8 cellular contexts compared by ENCODE assay signal in the genomic region with DNA sequence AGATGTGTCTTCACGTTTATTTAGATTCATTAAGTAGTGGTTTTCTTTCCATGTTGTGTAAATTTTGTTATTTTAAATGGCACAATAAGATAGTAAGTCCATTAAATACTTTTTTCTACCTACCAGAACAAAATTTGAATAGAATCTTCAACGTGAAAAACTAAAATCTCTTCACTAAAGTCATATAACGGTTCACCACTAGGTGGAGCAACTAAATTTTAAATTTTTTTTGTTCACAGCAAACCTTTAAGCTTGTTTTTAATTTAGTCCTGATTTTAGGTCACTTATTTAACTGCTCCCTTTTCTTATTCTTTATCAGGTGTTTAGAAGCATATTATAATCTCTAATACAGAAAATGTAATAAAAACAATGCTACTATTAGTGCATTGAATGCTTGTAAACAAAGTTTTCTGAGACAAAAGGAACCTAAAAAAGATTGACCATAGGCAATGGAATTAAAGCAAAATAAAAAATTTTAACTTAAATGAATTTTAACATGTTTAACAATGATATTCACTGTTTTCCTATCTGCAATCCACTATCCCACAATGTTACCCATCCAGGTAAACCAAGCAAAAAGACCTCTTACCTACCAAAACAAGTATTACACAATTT. TPM values are rescaled to one million over a fixed set of nuclear protein-coding genes. Genes with fewer than 3 reads are reported as not detected.
DNase-seq lines count a peak whose midpoint lies in the region; ATAC-seq, FAIRE-seq and TF ChIP-seq lines count a peak whose summit lies in the region.

No MANE protein-coding gene starts in this region.

- H3K36me3 Mint-ChIP-seq in CD4-positive, alpha-beta memory T cell: no peaks in the 10 kb centered on the region
- H3K36me3 Mint-ChIP-seq in astrocyte (ENCODE audit: low read depth, unreplicated experiment): no peaks in the 10 kb centered on the region

- no peaks in the 10 kb centered on the region for H3K9me3 ChIP-seq in CD4-positive, alpha-beta memory T cell (ENCODE audit: control insufficient read depth in 1 of 2, low read length in 2 of 2)
- no peaks in the 10 kb centered on the region for H3K9me3 ChIP-seq in astrocyte (ENCODE audit: insufficient read depth, low read depth, low read length)

- peaks cover 0 to 4% of the 10 kb centered on the region in 2 donors for H3K27me3 Mint-ChIP-seq in CD4-positive, alpha-beta memory T cell
- no peaks in the 10 kb centered on the region for H3K27me3 Mint-ChIP-seq in astrocyte (ENCODE audit: low read depth, unreplicated experiment)

- H3K4me3 ChIP-seq in CD4-positive, alpha-beta memory T cell (ENCODE audit: low read length in 2 of 2): no peak overlapping the region
- no peak overlapping the region for H3K4me3 ChIP-seq in astrocyte (ENCODE audit: insufficient read depth, low read depth, low read length)

- H2AFZ ChIP-seq in astrocyte (ENCODE audit: low read depth, low read length): no peak overlapping the region

- intact Hi-C loops in CD4-positive, alpha-beta memory T cell (cut with micrococcal nuclease): loop anchor here (1.0 to 10.0 kb wide), 5 partner anchors 29 to 222 kb away; a partner anchor contains a TSS

- peaks cover 5% of the 10 kb centered on the region for H3K4me1 ChIP-seq in CD4-positive, alpha-beta memory T cell (ENCODE audit: insufficient read depth, low read length)
- no peaks in the 10 kb centered on the region for H3K4me1 ChIP-seq in astrocyte (ENCODE audit: insufficient read depth, low read length)

- peak in 4 of 5 donors; percentile 27 to 34 (median 30) for DNase-seq in CD4-positive, alpha-beta memory T cell
- DNase-seq in KBM-7 (peak; percentile 45), astrocyte (ENCODE audit: low read depth) (peak; percentile 9), left lobe of liver (ENCODE audit: low spot score) (no peak)
- no peak for DNase-seq in activated effector memory CD4-positive, alpha-beta T cell treated with anti-CD3 and anti-CD28 coated beads, Interleukin-2, amount 50 U/mL, for 16 hours

- POLR2A ChIA-PET in CD4-positive, alpha-beta memory T cell (lab: Charles Lee; ENCODE audit: partially characterized antibody): no interaction called here

- H3K4me3 Mint-ChIP-seq in CD4-positive, alpha-beta memory T cell: no peak overlapping the region
- no peak overlapping the region for H3K4me3 Mint-ChIP-seq in astrocyte (ENCODE audit: unreplicated experiment)

- peaks cover 2 to 8% (median 6%) of the 10 kb centered on the region in 4 donors for H3K4me1 Mint-ChIP-seq in CD4-positive, alpha-beta memory T cell
- H3K4me1 Mint-ChIP-seq in astrocyte (ENCODE audit: low read depth, unreplicated experiment): peaks cover under 1% of the 10 kb centered on the region

- no peaks in the 10 kb centered on the region for H3K9me3 Mint-ChIP-seq in CD4-positive, alpha-beta memory T cell
- no peaks in the 10 kb centered on the region for H3K9me3 Mint-ChIP-seq in astrocyte (ENCODE audit: unreplicated experiment)

- in situ Hi-C loops in KBM-7 (cut with MboI; ENCODE audit: low pct_unique_long_range_greater_than_20kb, low sequenced_read_pairs): no loop called here

- CTCF ChIA-PET in CD4-positive, alpha-beta memory T cell (lab: Charles Lee; ENCODE audit: partially characterized antibody): interaction anchor here (1.0 to 7.2 kb wide), 7 partner anchors 8 to 220 kb away, joined by 3 to 73 read pairs (median 8); a partner anchor contains a TSS

- H4K20me1 ChIP-seq in astrocyte (ENCODE audit: insufficient read depth, low read length): no peaks in the 10 kb centered on the region

- H3K9ac ChIP-seq in astrocyte (ENCODE audit: low read length): no peak overlapping the region

- peak overlapping the region in 1 of 7 donors; percentile 14 for H3K27ac Mint-ChIP-seq in CD4-positive, alpha-beta memory T cell
- no peak overlapping the region for H3K27ac Mint-ChIP-seq in astrocyte (ENCODE audit: unreplicated experiment)

- no peaks in the 10 kb centered on the region for H3K36me3 ChIP-seq in CD4-positive, alpha-beta memory T cell (ENCODE audit: insufficient read depth, low read length)
- H3K36me3 ChIP-seq in astrocyte (ENCODE audit: insufficient read depth, low read length): no peaks in the 10 kb centered on the region

- H3K79me2 ChIP-seq in astrocyte (ENCODE audit: insufficient read depth, low read length): no peaks in the 10 kb centered on the region

- no peak overlapping the region for H3K4me2 ChIP-seq in astrocyte (ENCODE audit: low read length)

- TF ChIP-seq CTCF in astrocyte (IDR thresholded peaks at IDR 0.05; ENCODE audit: insufficient read depth, low read depth, low read length): peak; percentile 60

- ATAC-seq in left lobe of liver (peak; percentile 74), GM21717 (IDR thresholded peaks at IDR 0.05; ENCODE audit: unreplicated experiment) (no peak), GM18519 (IDR thresholded peaks at IDR 0.05; ENCODE audit: low FRiP score, unreplicated experiment) (no peak), HG03135 (IDR thresholded peaks at IDR 0.05; ENCODE audit: unreplicated experiment) (no peak)

- no peaks in the 10 kb centered on the region for H3K27me3 ChIP-seq in CD4-positive, alpha-beta memory T cell (ENCODE audit: insufficient read depth, low read length)
- no peaks in the 10 kb centered on the region for H3K27me3 ChIP-seq in astrocyte (ENCODE audit: insufficient read depth, low read length)

- no peak for FAIRE-seq in astrocyte (lab: Jason Lieb, UNC)

- no peak overlapping the region for H3K27ac ChIP-seq in CD4-positive, alpha-beta memory T cell (ENCODE audit: low read depth, low read length)
- H3K27ac ChIP-seq in astrocyte (ENCODE audit: low read depth, low read length): no peak overlapping the region

RNA-seq across cellular contexts. Expression of a gene that starts 28.3 kb away (rescaled TPM):
- 10 to 100 TPM; 38.6 to 42.0 TPM for total RNA-seq in CD4-positive, alpha-beta memory T cell
- polyA plus RNA-seq in CD4-positive, alpha-beta memory T cell: 1 to 10 TPM; 6.0 to 8.0 TPM
- total RNA-seq in astrocyte (32.7 and 37.5 TPM in 2 replicates), left lobe of liver (12.1 TPM)

Comparison
In these comparisons a context has a peak if more than half of its experiments do, and no peak if none do; other contexts are left out.
1. DNase-seq: peak in CD4-positive, alpha-beta memory T cell (4 of 5), KBM-7 (single experiment) and astrocyte (single experiment); none in left lobe of liver (single experiment) and activated effector memory CD4-positive, alpha-beta T cell treated with anti-CD3 and anti-CD28 coated beads, Interleukin-2, amount 50 U/mL, for 16 hours (single experiment).